Comparison of ENCODE assay signal across 9 cellular contexts in the genomic region with DNA sequence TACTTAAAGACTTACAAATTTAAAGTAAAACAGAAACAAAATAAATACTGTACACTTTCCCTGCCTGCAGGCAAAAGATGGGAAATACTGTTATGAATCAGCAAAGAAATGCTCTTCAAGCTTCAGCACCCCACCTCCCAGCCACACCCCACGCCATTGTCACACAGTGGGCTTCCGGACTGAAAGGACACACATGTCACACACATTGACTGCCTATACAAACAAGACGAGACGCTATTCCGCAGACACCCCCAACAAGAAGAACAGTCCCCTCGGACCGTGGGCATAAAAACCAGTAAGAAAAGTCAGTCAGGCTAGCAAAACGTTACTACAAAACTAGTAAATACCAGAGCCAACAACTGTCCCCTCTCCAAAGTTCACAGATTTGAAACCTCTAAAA. TPM values are rescaled to one million over a fixed set of nuclear protein-coding genes. Genes with fewer than 3 reads are reported as not detected.
DNase-seq lines count a peak whose midpoint lies in the region; ATAC-seq and TF ChIP-seq lines count a peak whose summit lies in the region.
"Had no signal": no experiment of that assay in that cellular context is flagged by ENCODE, and none has a peak within 500 bp of the region (broad histone marks: within the 10 kb centered on the region; RNA-seq: fewer than 3 reads in every experiment).

No MANE protein-coding gene starts in this region.

- H3K36me3 Mint-ChIP-seq in memory B cell (no peaks in the 10 kb centered on the region), type B pancreatic cell (no peaks in the 10 kb centered on the region)

- H3K27me3 Mint-ChIP-seq in memory B cell: no peaks in the 10 kb centered on the region
- H3K27me3 Mint-ChIP-seq in type B pancreatic cell: no peaks in the 10 kb centered on the region

- ATAC-seq in GM18870 (IDR thresholded peaks at IDR 0.05; ENCODE audit: unreplicated experiment) (peak; percentile 76), GM21825 (IDR thresholded peaks at IDR 0.05; ENCODE audit: unreplicated experiment) (peak; percentile 87), memory B cell (ENCODE audit: low read depth) (peak; percentile 94)

- DNase-seq in RPMI7951 (ENCODE audit: low read depth) (peak; percentile 24), memory B cell (ENCODE audit: low spot score in 2 of 2) (peak in 1 of 2 donors; percentile 16), NCI-H748 (lab: John Stamatoyannopoulos, UW; ENCODE audit: unreplicated experiment) (no peak), type B pancreatic cell (ENCODE audit: extremely low spot score, unreplicated experiment) (no peak), glomerular visceral epithelial cell (ENCODE audit: extremely low spot score) (no peak), COLO668 (lab: John Stamatoyannopoulos, UW; ENCODE audit: unreplicated experiment) (no peak)
- DNase-seq: left cardiac atrium had no signal

- TF ChIP-seq CTCF in type B pancreatic cell (conservative IDR thresholded peaks at IDR 0.05): no peak

- H3K4me3 Mint-ChIP-seq in memory B cell (peak overlapping the region; percentile 38), type B pancreatic cell (no peak overlapping the region)

- H3K4me1 Mint-ChIP-seq in memory B cell (peaks cover 21% of the 10 kb centered on the region), type B pancreatic cell (ENCODE audit: unreplicated experiment) (no peaks in the 10 kb centered on the region)

- no peaks in the 10 kb centered on the region for H3K9me3 Mint-ChIP-seq in memory B cell
- H3K9me3 Mint-ChIP-seq in type B pancreatic cell: no peaks in the 10 kb centered on the region

- H3K27ac Mint-ChIP-seq in memory B cell (peak overlapping the region; percentile 79), type B pancreatic cell (no peak overlapping the region)

RNA-seq across cellular contexts. Expression of a gene that starts 22.2 kb away (rescaled TPM):
- 20.3 and 23.1 TPM in 2 replicates for total RNA-seq in RPMI7951 (2014; rRNA removed; shearing (Covaris generic))
- total RNA-seq in type B pancreatic cell (ENCODE audit: low replicate concordance): 11.9 and 20.5 TPM in 2 replicates
